Comparison of ENCODE assay signal across 23 cellular contexts in the genomic region with DNA sequence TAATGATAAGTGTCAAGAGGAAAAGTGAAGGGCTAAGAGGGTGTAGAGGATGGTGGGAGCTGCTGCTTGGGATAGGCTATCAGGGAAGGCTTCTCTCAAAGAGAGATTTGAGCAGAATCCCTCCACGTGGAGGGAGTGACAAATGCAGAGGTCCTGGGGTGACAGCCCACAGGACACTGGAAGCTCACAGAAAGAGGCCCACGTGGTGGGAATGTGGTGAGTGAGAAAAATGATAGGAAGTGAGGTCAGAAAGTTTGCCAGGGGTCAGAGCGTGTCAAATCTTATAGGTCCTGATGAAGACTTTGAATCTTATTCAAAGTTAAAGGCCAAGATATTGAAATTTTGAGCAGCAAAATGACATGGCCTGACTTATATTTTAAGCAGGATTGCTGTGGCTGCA.
A peak's percentile ranks its signal among the peaks of the same experiment; 100 is the strongest.
DNase-seq lines count a peak whose midpoint lies in the region; ATAC-seq, FAIRE-seq and TF ChIP-seq lines count a peak whose summit lies in the region.
"Had no signal": no experiment of that assay in that cellular context is flagged by ENCODE, and none has a peak within 500 bp of the region (broad histone marks: within the 10 kb centered on the region; RNA-seq: fewer than 3 reads in every experiment).

No MANE protein-coding gene starts in this region.

- no peak overlapping the region for H2BK5ac ChIP-seq in mesenchymal stem cell (ENCODE audit: low read depth, low read length, poor library complexity, severe bottlenecking)

- FAIRE-seq in K562 (lab: Jason Lieb, UNC), result no peak
- FAIRE-seq: A549, D721Med, G401.6, GM12891 had no signal

- peak overlapping the region; percentile 54 for H4K8ac ChIP-seq in mesenchymal stem cell (ENCODE audit: low read length)

- POLR2A ChIA-PET in K562 (lab: Yijun Ruan, JAX), result interaction anchor here (0.6 kb wide), 2 partner anchors 10 to 49 kb away, joined by 3 to 4 read pairs; no protein-coding TSS in a partner anchor

- no peaks in the 10 kb centered on the region for H3K9me1 ChIP-seq in K562 (ENCODE audit: control insufficient read depth, insufficient read depth, low read length)

- intact Hi-C loops in K562 (cut with micrococcal nuclease), result loop anchor here (2.0 kb wide), 2 partner anchors 57 to 425 kb away; no protein-coding TSS in a partner anchor

- no peak for ATAC-seq in stimulated activated naive CD8-positive, alpha-beta T cell treated with anti-CD3 and anti-CD28 coated beads, Interleukin-15, amount 100 ng/mL, for 72 hours
- ATAC-seq in stimulated activated naive CD8-positive, alpha-beta T cell treated with anti-CD3 and anti-CD28 coated beads, Interleukin-15, Interleukin-2, amounts not matched to agents 100 U/mL and 50 U/mL, for 24 hours, result no peak
- ATAC-seq in K562 (no peak), GM18861 (IDR thresholded peaks at IDR 0.05; ENCODE audit: unreplicated experiment) (no peak)
- ATAC-seq: CD8-positive, alpha-beta T cell had no signal

- H3K9me3 ChIP-seq in K562 (replicated peaks; ENCODE audit: control insufficient read depth, insufficient read depth, low read depth, low read length), result no peaks in the 10 kb centered on the region
- no peaks in the 10 kb centered on the region for H3K9me3 ChIP-seq in mesenchymal stem cell (ENCODE audit: control insufficient read depth, low read length)
- H3K9me3 ChIP-seq: A549, Caco-2 had no signal

- no peaks in the 10 kb centered on the region for H3K79me1 ChIP-seq in mesenchymal stem cell (replicated peaks; ENCODE audit: low read length, poor library complexity, severe bottlenecking)

- no peak overlapping the region for H3K4me3 Mint-ChIP-seq in stimulated activated naive CD8-positive, alpha-beta T cell treated with anti-CD3 and anti-CD28 coated beads, Interleukin-15, amount 100 ng/mL, for 72 hours
- H3K4me3 Mint-ChIP-seq in neural crest cell, result no peak overlapping the region
- H3K4me3 Mint-ChIP-seq: B cell; CD4-positive, alpha-beta T cell; CD8-positive, alpha-beta T cell had no signal

- H3K27ac ChIP-seq in K562 (ENCODE audit: extremely low read depth, low read depth, low read length), result no peak overlapping the region
- H3K27ac ChIP-seq in mesenchymal stem cell (ENCODE audit: low read length, poor library complexity, severe bottlenecking), result no peak overlapping the region
- H3K27ac ChIP-seq: 22Rv1, A549, C4-2B had no signal

- H3K4me1 Mint-ChIP-seq in stimulated activated naive CD8-positive, alpha-beta T cell treated with anti-CD3 and anti-CD28 coated beads, Interleukin-15, amount 100 ng/mL, for 72 hours, result peaks cover 10% of the 10 kb centered on the region
- H3K4me1 Mint-ChIP-seq in neural crest cell, result peaks cover 15% of the 10 kb centered on the region
- H3K4me1 Mint-ChIP-seq: B cell had no signal

- TF ChIP-seq EP300 in K562 (IDR thresholded peaks at IDR 0.05; ENCODE audit: low read length), result no peak

- H2AFZ ChIP-seq in K562 (ENCODE audit: low read depth, low read length) (peak overlapping the region; percentile 14; the same call in 1 of the 2 replicates), mesenchymal stem cell (ENCODE audit: low read depth, low read length) (no peak overlapping the region)

- H3K36me3 Mint-ChIP-seq in neural crest cell (ENCODE audit: low read depth), result no peaks in the 10 kb centered on the region
- H3K36me3 Mint-ChIP-seq: CD8-positive, alpha-beta T cell had no signal

- H4K91ac ChIP-seq in mesenchymal stem cell (ENCODE audit: low read length), result no peak overlapping the region

- no peak overlapping the region for H2AK5ac ChIP-seq in mesenchymal stem cell (ENCODE audit: low read length, severe bottlenecking)

- no TSS peak for BruUV-seq in K562 (replicated peaks; lab: Mats Ljungman, UMichigan)

- no peak overlapping the region for H2BK15ac ChIP-seq in mesenchymal stem cell (ENCODE audit: low read depth, poor library complexity, severe bottlenecking)

- no peak overlapping the region for H3K4ac ChIP-seq in mesenchymal stem cell (ENCODE audit: low read depth in 1 of 2, low read length in 2 of 2)

- H3K18ac ChIP-seq in mesenchymal stem cell (ENCODE audit: low read depth in 1 of 2, low read length in 2 of 2), result peak overlapping the region in 1 of 2 experiments; percentile 54

- no peak overlapping the region for H3K4me3 ChIP-seq in K562
- H3K4me3 ChIP-seq in mesenchymal stem cell (ENCODE audit: insufficient read depth in 1 of 2, low read depth in 1 of 2, low read length in 2 of 2), result no peak overlapping the region
- H3K4me3 ChIP-seq: A549; BLaER1 treated with 17β-estradiol and CSF1 and Interleukin-3, amounts not matched to agents 10 nM and 100 nM had no signal

- no peak for TF ChIP-seq POLR2A in K562 (conservative IDR thresholded peaks at IDR 0.05)

- no peak overlapping the region for H2BK120ac ChIP-seq in mesenchymal stem cell (ENCODE audit: low read depth, low read length)

- no peak overlapping the region for H2BK12ac ChIP-seq in mesenchymal stem cell (ENCODE audit: low read length in 2 of 2)

- no peak overlapping the region for H3K14ac ChIP-seq in mesenchymal stem cell (ENCODE audit: low read length in 2 of 2)

- no peaks in the 10 kb centered on the region for H3K9me3 Mint-ChIP-seq in stimulated activated naive CD8-positive, alpha-beta T cell treated with anti-CD3 and anti-CD28 coated beads, Interleukin-15, amount 100 ng/mL, for 72 hours
- no peaks in the 10 kb centered on the region for H3K9me3 Mint-ChIP-seq in neural crest cell
- H3K9me3 Mint-ChIP-seq: CD4-positive, alpha-beta T cell; CD8-positive, alpha-beta T cell had no signal

- H3K4me2 ChIP-seq in K562 (ENCODE audit: insufficient read depth, low read length) (no peak overlapping the region), mesenchymal stem cell (ENCODE audit: low read length, poor library complexity, severe bottlenecking) (no peak overlapping the region)

- H3K4me1 ChIP-seq in K562 (replicated peaks in 1 of 2; ENCODE audit: control insufficient read depth in 2 of 2, insufficient read depth in 2 of 2, low read length in 2 of 2), result peaks cover 4 to 20% of the 10 kb centered on the region in 2 experiments
- peaks cover 1% of the 10 kb centered on the region for H3K4me1 ChIP-seq in mesenchymal stem cell (ENCODE audit: control insufficient read depth, insufficient read depth, low read depth, low read length)
- H3K4me1 ChIP-seq: A549, Caco-2 had no signal

- no peaks in the 10 kb centered on the region for H3K36me3 ChIP-seq in K562 (ENCODE audit: control insufficient read depth, insufficient read depth, low read length)
- H3K36me3 ChIP-seq in mesenchymal stem cell (ENCODE audit: control insufficient read depth in 1 of 2, insufficient read depth in 2 of 2, low read depth in 1 of 2, low read length in 2 of 2), result no peaks in the 10 kb centered on the region
- H3K36me3 ChIP-seq: BLaER1 treated with 17β-estradiol and CSF1 and Interleukin-3, amounts not matched to agents 10 nM and 100 nM had no signal

- TF ChIP-seq RAD21 in K562 (CRISPR knock-in tag; conservative IDR thresholded peaks at IDR 0.05 in 1 of 2, IDR thresholded peaks at IDR 0.05 in 1 of 2), result no peak

- H3K23ac ChIP-seq in mesenchymal stem cell (ENCODE audit: low read length in 2 of 2), result no peak overlapping the region

- H3K9ac ChIP-seq in K562 (ENCODE audit: insufficient read depth in 1 of 2, low read depth in 2 of 2, low read length in 2 of 2), result no peak overlapping the region
- H3K9ac ChIP-seq in mesenchymal stem cell (ENCODE audit: low read length), result no peak overlapping the region
- H3K9ac ChIP-seq: BLaER1 treated with 17β-estradiol and CSF1 and Interleukin-3, amounts not matched to agents 10 nM and 100 nM had no signal

- TF ChIP-seq CTCF in K562 (IDR thresholded peaks at IDR 0.05 in 2 of 3, conservative IDR thresholded peaks at IDR 0.05 in 1 of 3; ENCODE audit: insufficient read depth in 2 of 3, low read depth in 1 of 3, low read length in 3 of 3) (no peak), neural crest cell (conservative IDR thresholded peaks at IDR 0.05) (no peak)

- H3K27me3 ChIP-seq in K562 (ENCODE audit: control insufficient read depth in 2 of 2, insufficient read depth in 2 of 2, low read length in 2 of 2), result no peaks in the 10 kb centered on the region
- peaks cover 6 to 27% of the 10 kb centered on the region in 2 experiments for H3K27me3 ChIP-seq in mesenchymal stem cell (ENCODE audit: control insufficient read depth in 1 of 2, insufficient read depth in 1 of 2, low read length in 2 of 2)

- 26% methylated on average over 3 of the region's 3 CpGs for WGBS in K562 (ENCODE audit: insufficient coverage, low coverage, missing lambda C conversion rate)
- 59% methylated on average over 3 of the region's 3 CpGs for WGBS in mesenchymal stem cell

- peaks cover 31% of the 10 kb centered on the region for H3K27me3 Mint-ChIP-seq in stimulated activated naive CD8-positive, alpha-beta T cell treated with anti-CD3 and anti-CD28 coated beads, Interleukin-15, amount 100 ng/mL, for 72 hours
- H3K27me3 Mint-ChIP-seq in neural crest cell (ENCODE audit: low read depth), result no peaks in the 10 kb centered on the region

- no peaks in the 10 kb centered on the region for H3K79me2 ChIP-seq in K562 (ENCODE audit: control insufficient read depth, insufficient read depth, low read length)

- CTCF ChIA-PET in K562 (lab: Yijun Ruan, JAX; ENCODE audit: low intra/inter-chr PET ratio), result no interaction called here

- in situ Hi-C loops in K562 (cut with MboI), result no loop called here

- no peaks in the 10 kb centered on the region for H4K20me1 ChIP-seq in K562 (replicated peaks; ENCODE audit: control insufficient read depth, insufficient read depth, low read length)
- H4K20me1 ChIP-seq: BLaER1 treated with 17β-estradiol and CSF1 and Interleukin-3, amounts not matched to agents 10 nM and 100 nM had no signal

- DNase-seq in stimulated activated naive CD8-positive, alpha-beta T cell treated with anti-CD3 and anti-CD28 coated beads, Interleukin-15, amount 100 ng/mL, for 72 hours, result no peak
- no peak for DNase-seq in stimulated activated naive CD8-positive, alpha-beta T cell treated with anti-CD3 and anti-CD28 coated beads, Interleukin-15, Interleukin-2, amounts not matched to agents 100 U/mL and 50 U/mL, for 24 hours
- DNase-seq in K562 (ENCODE audit: extremely low read depth in 1 of 4, low spot score in 3 of 4) (no peak), mesenchymal stem cell (no peak), neural crest cell (ENCODE audit: low read depth, low spot score) (no peak), NCI-H2196 treated with DMSO at 0.1 percent for 48 hours (lab: John Stamatoyannopoulos, UW; ENCODE audit: unreplicated experiment) (no peak), NCI-H187 treated with DMSO at 0.1 percent for 48 hours (lab: John Stamatoyannopoulos, UW) (no peak)
- DNase-seq: AML-193; Caco-2; Calu3; CD4-positive, alpha-beta T cell; CD8-positive, alpha-beta T cell; DMS79 treated with DMSO at 0.1 percent for 48 hours; GF-D8 had no signal

- H3K27ac Mint-ChIP-seq in stimulated activated naive CD8-positive, alpha-beta T cell treated with anti-CD3 and anti-CD28 coated beads, Interleukin-15, amount 100 ng/mL, for 72 hours, result peak overlapping the region; percentile 31 to 89
- H3K27ac Mint-ChIP-seq in neural crest cell (ENCODE audit: unreplicated experiment), result peak overlapping the region; percentile 64
- H3K27ac Mint-ChIP-seq: B cell; CD4-positive, alpha-beta T cell; CD8-positive, alpha-beta T cell had no signal

TF ChIP-seq in K562, 482 proteins besides CTCF, POLR2A, EP300 and RAD21 (continues in another document):
- peak; percentile 58 for TF ChIP-seq L3MBTL2 (IDR thresholded peaks at IDR 0.05)
